1 cellular context compared by ENCODE assay signal in the genomic region with DNA sequence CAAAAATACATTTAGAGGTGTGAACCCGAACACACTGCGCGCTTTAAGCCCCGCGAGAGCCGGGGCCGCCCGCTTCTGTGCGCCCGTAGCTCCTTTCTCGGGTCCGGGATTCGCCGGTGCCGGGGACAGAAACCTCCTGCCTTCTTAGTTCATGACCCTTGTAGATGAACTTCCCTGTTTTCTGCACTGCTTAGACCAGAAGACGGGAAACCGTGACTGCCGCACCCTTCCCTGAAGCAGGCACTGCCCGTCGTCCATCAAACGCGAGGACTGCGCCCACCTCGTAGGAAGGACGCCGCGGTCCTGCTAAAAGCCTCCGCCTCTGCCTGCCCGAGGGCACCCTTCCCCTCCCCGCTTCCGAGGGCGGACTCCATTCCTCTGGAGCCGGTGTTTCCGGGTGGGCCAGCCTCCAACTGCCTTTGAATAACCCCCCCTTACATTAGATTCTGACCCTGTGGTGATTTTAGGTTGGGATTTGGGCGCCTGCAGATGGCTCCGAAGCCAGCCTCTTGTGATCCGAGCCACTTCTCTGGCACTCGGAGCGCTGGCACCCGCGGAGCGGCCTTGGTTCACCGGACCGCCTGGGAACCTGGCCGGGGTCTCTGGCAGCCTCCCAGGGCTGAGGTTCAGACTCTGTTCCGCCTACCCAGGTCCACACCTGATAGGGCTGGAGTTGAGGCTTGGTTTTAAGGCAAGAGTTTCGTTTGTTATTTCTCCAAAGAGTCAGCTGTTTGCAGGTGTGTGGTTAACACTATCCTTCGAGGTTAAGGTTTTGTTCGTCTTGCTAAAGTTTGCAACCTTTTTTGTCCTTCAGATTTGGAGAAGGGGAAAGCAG.
A peak's percentile ranks its signal among the peaks of the same experiment; 100 is the strongest.
TF ChIP-seq lines count a peak whose summit lies in the region.

No MANE protein-coding gene starts in this region.

TF ChIP-seq in GM23338, 12 proteins besides CTCF, POLR2A, EP300 and RAD21 (continued from another document):
- TF ChIP-seq JUNB (IDR thresholded peaks at IDR 0.05; ENCODE audit: unreplicated experiment) (no peak), POLR2AphosphoS5 (IDR thresholded peaks at IDR 0.05; ENCODE audit: low read depth) (peak; percentile 33; the same call in 1 of the 2 replicates), STAT1 (IDR thresholded peaks at IDR 0.05; ENCODE audit: unreplicated experiment) (no peak), EZH2phosphoT487 (IDR thresholded peaks at IDR 0.05; ENCODE audit: unreplicated experiment) (no peak), EZH2 (IDR thresholded peaks at IDR 0.05; ENCODE audit: low read depth, unreplicated experiment) (peak; percentile 56), CREB1 (CRISPR knock-in tag; IDR thresholded peaks at IDR 0.05; ENCODE audit: low read depth) (no peak), ZNF331 (CRISPR knock-in tag; IDR thresholded peaks at IDR 0.05; ENCODE audit: low read depth) (no peak)
- TF ChIP-seq, protein P1, sequence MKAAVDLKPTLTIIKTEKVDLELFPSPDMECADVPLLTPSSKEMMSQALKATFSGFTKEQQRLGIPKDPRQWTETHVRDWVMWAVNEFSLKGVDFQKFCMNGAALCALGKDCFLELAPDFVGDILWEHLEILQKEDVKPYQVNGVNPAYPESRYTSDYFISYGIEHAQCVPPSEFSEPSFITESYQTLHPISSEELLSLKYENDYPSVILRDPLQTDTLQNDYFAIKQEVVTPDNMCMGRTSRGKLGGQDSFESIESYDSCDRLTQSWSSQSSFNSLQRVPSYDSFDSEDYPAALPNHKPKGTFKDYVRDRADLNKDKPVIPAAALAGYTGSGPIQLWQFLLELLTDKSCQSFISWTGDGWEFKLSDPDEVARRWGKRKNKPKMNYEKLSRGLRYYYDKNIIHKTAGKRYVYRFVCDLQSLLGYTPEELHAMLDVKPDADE (IDR thresholded peaks at IDR 0.05): no peak
- TF ChIP-seq, protein P2, sequence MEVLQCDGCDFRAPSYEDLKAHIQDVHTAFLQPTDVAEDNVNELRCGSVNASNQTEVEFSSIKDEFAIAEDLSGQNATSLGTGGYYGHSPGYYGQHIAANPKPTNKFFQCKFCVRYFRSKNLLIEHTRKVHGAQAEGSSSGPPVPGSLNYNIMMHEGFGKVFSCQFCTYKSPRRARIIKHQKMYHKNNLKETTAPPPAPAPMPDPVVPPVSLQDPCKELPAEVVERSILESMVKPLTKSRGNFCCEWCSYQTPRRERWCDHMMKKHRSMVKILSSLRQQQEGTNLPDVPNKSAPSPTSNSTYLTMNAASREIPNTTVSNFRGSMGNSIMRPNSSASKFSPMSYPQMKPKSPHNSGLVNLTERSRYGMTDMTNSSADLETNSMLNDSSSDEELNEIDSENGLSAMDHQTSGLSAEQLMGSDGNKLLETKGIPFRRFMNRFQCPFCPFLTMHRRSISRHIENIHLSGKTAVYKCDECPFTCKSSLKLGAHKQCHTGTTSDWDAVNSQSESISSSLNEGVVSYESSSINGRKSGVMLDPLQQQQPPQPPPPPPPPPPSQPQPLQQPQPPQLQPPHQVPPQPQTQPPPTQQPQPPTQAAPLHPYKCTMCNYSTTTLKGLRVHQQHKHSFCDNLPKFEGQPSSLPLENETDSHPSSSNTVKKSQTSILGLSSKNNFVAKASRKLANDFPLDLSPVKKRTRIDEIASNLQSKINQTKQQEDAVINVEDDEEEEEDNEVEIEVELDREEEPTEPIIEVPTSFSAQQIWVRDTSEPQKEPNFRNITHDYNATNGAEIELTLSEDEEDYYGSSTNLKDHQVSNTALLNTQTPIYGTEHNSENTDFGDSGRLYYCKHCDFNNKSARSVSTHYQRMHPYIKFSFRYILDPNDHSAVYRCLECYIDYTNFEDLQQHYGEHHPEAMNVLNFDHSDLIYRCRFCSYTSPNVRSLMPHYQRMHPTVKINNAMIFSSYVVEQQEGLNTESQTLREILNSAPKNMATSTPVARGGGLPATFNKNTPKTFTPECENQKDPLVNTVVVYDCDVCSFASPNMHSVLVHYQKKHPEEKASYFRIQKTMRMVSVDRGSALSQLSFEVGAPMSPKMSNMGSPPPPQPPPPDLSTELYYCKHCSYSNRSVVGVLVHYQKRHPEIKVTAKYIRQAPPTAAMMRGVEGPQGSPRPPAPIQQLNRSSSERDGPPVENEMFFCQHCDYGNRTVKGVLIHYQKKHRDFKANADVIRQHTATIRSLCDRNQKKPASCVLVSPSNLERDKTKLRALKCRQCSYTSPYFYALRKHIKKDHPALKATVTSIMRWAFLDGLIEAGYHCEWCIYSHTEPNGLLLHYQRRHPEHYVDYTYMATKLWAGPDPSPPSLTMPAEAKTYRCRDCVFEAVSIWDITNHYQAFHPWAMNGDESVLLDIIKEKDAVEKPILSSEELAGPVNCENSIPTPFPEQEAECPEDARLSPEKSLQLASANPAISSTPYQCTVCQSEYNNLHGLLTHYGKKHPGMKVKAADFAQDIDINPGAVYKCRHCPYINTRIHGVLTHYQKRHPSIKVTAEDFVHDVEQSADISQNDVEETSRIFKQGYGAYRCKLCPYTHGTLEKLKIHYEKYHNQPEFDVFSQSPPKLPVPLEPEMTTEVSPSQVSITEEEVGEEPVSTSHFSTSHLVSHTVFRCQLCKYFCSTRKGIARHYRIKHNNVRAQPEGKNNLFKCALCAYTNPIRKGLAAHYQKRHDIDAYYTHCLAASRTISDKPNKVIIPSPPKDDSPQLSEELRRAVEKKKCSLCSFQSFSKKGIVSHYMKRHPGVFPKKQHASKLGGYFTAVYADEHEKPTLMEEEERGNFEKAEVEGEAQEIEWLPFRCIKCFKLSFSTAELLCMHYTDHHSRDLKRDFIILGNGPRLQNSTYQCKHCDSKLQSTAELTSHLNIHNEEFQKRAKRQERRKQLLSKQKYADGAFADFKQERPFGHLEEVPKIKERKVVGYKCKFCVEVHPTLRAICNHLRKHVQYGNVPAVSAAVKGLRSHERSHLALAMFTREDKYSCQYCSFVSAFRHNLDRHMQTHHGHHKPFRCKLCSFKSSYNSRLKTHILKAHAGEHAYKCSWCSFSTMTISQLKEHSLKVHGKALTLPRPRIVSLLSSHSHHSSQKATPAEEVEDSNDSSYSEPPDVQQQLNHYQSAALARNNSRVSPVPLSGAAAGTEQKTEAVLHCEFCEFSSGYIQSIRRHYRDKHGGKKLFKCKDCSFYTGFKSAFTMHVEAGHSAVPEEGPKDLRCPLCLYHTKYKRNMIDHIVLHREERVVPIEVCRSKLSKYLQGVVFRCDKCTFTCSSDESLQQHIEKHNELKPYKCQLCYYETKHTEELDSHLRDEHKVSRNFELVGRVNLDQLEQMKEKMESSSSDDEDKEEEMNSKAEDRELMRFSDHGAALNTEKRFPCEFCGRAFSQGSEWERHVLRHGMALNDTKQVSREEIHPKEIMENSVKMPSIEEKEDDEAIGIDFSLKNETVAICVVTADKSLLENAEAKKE (CRISPR knock-in tag; IDR thresholded peaks at IDR 0.05): no peak
TF ChIP-seq in GM23338: peak in this region for 2.
